In genomic region chr1:230682274-230682673, GRCh38 we compare ENCODE assay signal across 12 cellular contexts. TPM values are rescaled to one million over a fixed set of nuclear protein-coding genes. Genes with fewer than 3 reads are reported as not detected.
DNase-seq lines count a peak whose midpoint lies in the region; ATAC-seq, FAIRE-seq and TF ChIP-seq lines count a peak whose summit lies in the region.
"Had no signal": no experiment of that assay in that cellular context is flagged by ENCODE, and none has a peak within 500 bp of the region (broad histone marks: within the 10 kb centered on the region; RNA-seq: fewer than 3 reads in every experiment).

No MANE protein-coding gene starts in this region.

- POLR2A ChIA-PET in PC-3 (lab: Charles Lee; ENCODE audit: unreplicated experiment): no interaction called here

- H3K27ac ChIP-seq in PC-3 (ENCODE audit: low read length) (peak overlapping the region; percentile 71), cardiac muscle cell (peak overlapping the region; percentile 83), gastrocnemius medialis (peak overlapping the region in 3 of 4 donors; percentile 41 to 57 (median 55)), small intestine (ENCODE audit: low read depth in 1 of 2, low read length in 1 of 2) (no peak overlapping the region)
- H3K27ac ChIP-seq: esophagus squamous epithelium had no signal

- TF ChIP-seq POLR2A in gastrocnemius medialis (IDR thresholded peaks at IDR 0.05): no peak

- H3K4me2 ChIP-seq in PC-3 (ENCODE audit: low read length): peak overlapping the region; percentile 51

- ATAC-seq in PC-3 (no peak), gastrocnemius medialis (peak; percentile 41 to 51), HG03469 (IDR thresholded peaks at IDR 0.05; ENCODE audit: unreplicated experiment) (no peak)

- H3K4me1 ChIP-seq in PC-3 (ENCODE audit: insufficient read depth, low read length) (peaks cover 43% of the 10 kb centered on the region), cardiac muscle cell (ENCODE audit: low read depth) (peaks cover 26% of the 10 kb centered on the region), gastrocnemius medialis (peaks cover 13 to 20% of the 10 kb centered on the region in 2 donors), small intestine (ENCODE audit: control insufficient read depth in 2 of 2, insufficient read depth in 1 of 2, low read depth in 1 of 2, low read length in 1 of 2) (no peaks in the 10 kb centered on the region)

- H2AFZ ChIP-seq in PC-3 (ENCODE audit: low read length): no peak overlapping the region

- TF ChIP-seq CTCF in LNCaP clone FGC (IDR thresholded peaks at IDR 0.05; ENCODE audit: control insufficient read depth, extremely low read depth, insufficient read depth): no peak
- TF ChIP-seq CTCF in PC-3 (conservative IDR thresholded peaks at IDR 0.05; ENCODE audit: low read depth, low read length): no peak
- TF ChIP-seq CTCF in cardiac muscle cell (IDR thresholded peaks at IDR 0.05; ENCODE audit: low read depth, low read length): no peak
- no peak for TF ChIP-seq CTCF in gastrocnemius medialis (IDR thresholded peaks at IDR 0.05 in 4 of 5, conservative IDR thresholded peaks at IDR 0.05 in 1 of 5)

- H3K27me3 ChIP-seq in PC-3 (ENCODE audit: low read length): no peaks in the 10 kb centered on the region
- H3K27me3 ChIP-seq in cardiac muscle cell: no peaks in the 10 kb centered on the region
- no peaks in the 10 kb centered on the region for H3K27me3 ChIP-seq in gastrocnemius medialis
- no peaks in the 10 kb centered on the region for H3K27me3 ChIP-seq in small intestine (ENCODE audit: control insufficient read depth in 2 of 2, insufficient read depth in 2 of 2, low read length in 2 of 2)
- H3K27me3 ChIP-seq: esophagus squamous epithelium had no signal

- peak; percentile 23 for DNase-seq in LNCaP clone FGC (ENCODE audit: low read depth)
- peak; percentile 42 for DNase-seq in PC-3
- peak in 1 of 2 donors; percentile 67 for DNase-seq in cardiac muscle cell (ENCODE audit: low read depth in 1 of 2, low spot score in 1 of 2)
- peak in 1 of 2 donors; percentile 14 for DNase-seq in gastrocnemius medialis
- no peak for DNase-seq in retina
- DNase-seq in small intestine: no peak
- DNase-seq: activated naive CD8-positive, alpha-beta T cell treated with anti-CD3 and anti-CD28 coated beads, Interleukin-2, amount 50 U/mL, for 24 hours; esophagus squamous epithelium had no signal

- no peaks in the 10 kb centered on the region for H3K9me2 ChIP-seq in PC-3 (replicated peaks; ENCODE audit: low read length)

- BruUV-seq in PC-3 (replicated peaks; lab: Mats Ljungman, UMichigan): no TSS peak

- no peak for FAIRE-seq in small intestine (lab: Jason Lieb, UNC)
- FAIRE-seq: H1 had no signal

- H3K4me3 ChIP-seq in LNCaP clone FGC (ENCODE audit: low read depth, low read length) (no peak overlapping the region), PC-3 (ENCODE audit: low read length) (0 out of 2 replicates have a peak overlapping the region, but pooled peaks have one; percentile 2), cardiac muscle cell (no peak overlapping the region), gastrocnemius medialis (no peak overlapping the region), small intestine (ENCODE audit: low read depth in 1 of 2, low read length in 2 of 2) (no peak overlapping the region)
- H3K4me3 ChIP-seq: esophagus squamous epithelium, lung had no signal

- 40 to 66% (median 63%) methylated on average over 3 of the region's 3 CpGs for WGBS in small intestine, 3 donors

- in situ Hi-C loops in gastrocnemius medialis (cut with MboI; ENCODE audit: low sequenced_read_pairs in 4 of 4): no loop called here

- CTCF ChIA-PET in PC-3 (lab: Charles Lee): interaction anchor here (0.6 kb wide), 1 partner anchor 9 kb away, joined by 3 read pairs; no protein-coding TSS in a partner anchor

- H3K9me3 ChIP-seq in PC-3 (ENCODE audit: low read length) (no peaks in the 10 kb centered on the region), cardiac muscle cell (ENCODE audit: low read depth) (no peaks in the 10 kb centered on the region), gastrocnemius medialis (no peaks in the 10 kb centered on the region), small intestine (ENCODE audit: control insufficient read depth, low read depth) (no peaks in the 10 kb centered on the region)
- H3K9me3 ChIP-seq: esophagus squamous epithelium had no signal

- no peak overlapping the region for H3K9ac ChIP-seq in PC-3 (ENCODE audit: low read length)

- H4K20me1 ChIP-seq in PC-3 (ENCODE audit: low read length): peaks cover 9% of the 10 kb centered on the region; the same call in 1 of the 2 replicates

- no peaks in the 10 kb centered on the region for H3K79me2 ChIP-seq in PC-3 (ENCODE audit: low read length)

- intact Hi-C loops in PC-3 (cut with micrococcal nuclease) (loop anchor here (5.0 kb wide), 1 partner anchor 60 kb away; no protein-coding TSS in a partner anchor), gastrocnemius medialis (cut with DNase I; ENCODE audit: low total_unique reads) (no loop called here)

- H3K36me3 ChIP-seq in PC-3 (ENCODE audit: low read depth, low read length) (peaks cover 61% of the 10 kb centered on the region), cardiac muscle cell (peaks cover 51% of the 10 kb centered on the region), gastrocnemius medialis (peaks cover 0 to 71% of the 10 kb centered on the region in 2 donors), small intestine (ENCODE audit: control insufficient read depth in 2 of 2, insufficient read depth in 2 of 2, low read length in 2 of 2) (peaks cover 14 to 30% of the 10 kb centered on the region in 2 donors)

- peaks cover 30% of the 10 kb centered on the region for H3F3A ChIP-seq in PC-3 (ENCODE audit: low read length, unreplicated experiment)

RNA-seq across cellular contexts. Expression of gene AGT, which starts 31.6 kb away (rescaled TPM):
- total RNA-seq in PC-3 (2014; rRNA removed): 0.35 TPM in 1 of 2 replicates, not detected in the other
- total RNA-seq in cardiac muscle cell: 16.3 and 16.6 TPM in 2 replicates
- polyA plus RNA-seq in cardiac muscle cell: 19.5 and 23.8 TPM in 2 replicates
- total RNA-seq in gastrocnemius medialis: 10 to 100 TPM; 17.3 to 49.6 (median 34.5) TPM
- 1 to 10 TPM in 2 of 3 donors, under 1 TPM in 1; 0.81 to 3.8 (median 1.6) TPM for polyA plus RNA-seq in small intestine
- total RNA-seq: Daoy, H1 had no signal

RNA-seq across cellular contexts. Expression of gene COG2, which starts 40.0 kb away (rescaled TPM):
- total RNA-seq in PC-3 (2014; rRNA removed) (42.0 and 51.0 TPM in 2 replicates), cardiac muscle cell (23.2 and 25.7 TPM in 2 replicates), gastrocnemius medialis (10 to 100 TPM; 21.5 to 46.5 (median 27.4) TPM)
- polyA plus RNA-seq in cardiac muscle cell (27.4 and 28.7 TPM in 2 replicates), small intestine (10 to 100 TPM; 16.2 to 17.4 (median 17.1) TPM)

Comparison
In these comparisons a context has a peak if more than half of its experiments do, and no peak if none do; other contexts are left out.
1. DNase-seq: peak in LNCaP clone FGC (single experiment) and PC-3 (single experiment); none in retina (single experiment) and small intestine (single experiment).
2. ATAC-seq: peak in gastrocnemius medialis (2 of 2); none in PC-3 (single experiment) and HG03469 (single experiment).
3. H3K27ac ChIP-seq: peak in PC-3 (single experiment), cardiac muscle cell (single experiment) and gastrocnemius medialis (3 of 4); none in small intestine (0 of 2).
4. RNA of gene AGT, which starts 31.6 kb away (total RNA-seq): 17.3 to 49.6 TPM in gastrocnemius medialis and 16.3 to 16.6 TPM in cardiac muscle cell; 0.35 TPM in PC-3; every median in the first group is over 10 times any median in the second.